Comparison of ENCODE assay signal across 18 cellular contexts in genomic region chr5:95244479-95244878, GRCh38. TPM values are rescaled to one million over a fixed set of nuclear protein-coding genes. Genes with fewer than 3 reads are reported as not detected.
DNase-seq lines count a peak whose midpoint lies in the region; TF ChIP-seq lines count a peak whose summit lies in the region.
"Had no signal": no experiment of that assay in that cellular context is flagged by ENCODE, and none has a peak within 500 bp of the region (broad histone marks: within the 10 kb centered on the region; RNA-seq: fewer than 3 reads in every experiment).

No MANE protein-coding gene starts in this region.

- H2BK120ac ChIP-seq in neuronal stem cell (ENCODE audit: low read depth, low read length): no peak overlapping the region

- H3K4me3 Mint-ChIP-seq in activated T-cell treated with anti-CD3 and anti-CD28 coated beads, Interleukin-2, amount 50 U/mL, for 24 hours: no peak overlapping the region
- H3K4me3 Mint-ChIP-seq: CD4-positive, CD25-positive, alpha-beta regulatory T cell had no signal

- no peaks in the 10 kb centered on the region for H3K36me3 ChIP-seq in neuronal stem cell (replicated peaks in 1 of 2; ENCODE audit: control insufficient read depth in 2 of 2, insufficient read depth in 2 of 2, low read length in 2 of 2)
- H3K36me3 ChIP-seq: BE2C had no signal

- no peak overlapping the region for H3K9ac ChIP-seq in neuronal stem cell (ENCODE audit: low read depth, low read length, poor library complexity)

- WGBS in neuronal stem cell (ENCODE audit: extremely low coverage in 2 of 2, insufficient read length in 2 of 2, insufficient replicate concordance in 1 of 2), 2 donors: no CpG with 5 or more reads among the region's 8 CpGs

- no peak overlapping the region for H3K27ac ChIP-seq in neuronal stem cell (replicated peaks; ENCODE audit: low read length)

- no peak overlapping the region for H3K18ac ChIP-seq in neuronal stem cell (ENCODE audit: low read length)

- no peak overlapping the region for H3K27ac Mint-ChIP-seq in activated T-cell treated with anti-CD3 and anti-CD28 coated beads, Interleukin-2, amount 50 U/mL, for 24 hours
- H3K27ac Mint-ChIP-seq: CD4-positive, CD25-positive, alpha-beta regulatory T cell had no signal

- H3K79me1 ChIP-seq in neuronal stem cell (ENCODE audit: low read depth, low read length): no peaks in the 10 kb centered on the region

- no peak overlapping the region for H3K4ac ChIP-seq in neuronal stem cell (ENCODE audit: low read length)

- H3K4me3 ChIP-seq in neuronal stem cell (ENCODE audit: low read length in 2 of 2): no peak overlapping the region

- no peaks in the 10 kb centered on the region for H3K27me3 ChIP-seq in neuronal stem cell (ENCODE audit: control insufficient read depth in 3 of 3, insufficient read depth in 3 of 3, low read depth in 1 of 3, low read length in 3 of 3)

- no peak overlapping the region for H2BK12ac ChIP-seq in neuronal stem cell (ENCODE audit: low read length)

- no peaks in the 10 kb centered on the region for H3K36me3 Mint-ChIP-seq in activated T-cell treated with anti-CD3 and anti-CD28 coated beads, Interleukin-2, amount 50 U/mL, for 24 hours (ENCODE audit: low read depth)
- H3K36me3 Mint-ChIP-seq: CD4-positive, CD25-positive, alpha-beta regulatory T cell had no signal

- peak overlapping the region; percentile 40 for H2AFZ ChIP-seq in neuronal stem cell (ENCODE audit: low read length)

- H2BK5ac ChIP-seq in neuronal stem cell (ENCODE audit: low read length): no peak overlapping the region

- CTCF ChIA-PET in HEK293T (lab: Yijun Ruan, JAX): no interaction called here

- H3K9me3 Mint-ChIP-seq in activated T-cell treated with anti-CD3 and anti-CD28 coated beads, Interleukin-2, amount 50 U/mL, for 24 hours: no peaks in the 10 kb centered on the region

- POLR2A ChIA-PET in HEK293T (lab: Yijun Ruan, JAX): no interaction called here

- H3K9me3 ChIP-seq in neuronal stem cell (replicated peaks in 1 of 2; ENCODE audit: control insufficient read depth in 2 of 2, insufficient read depth in 1 of 2, low read depth in 1 of 2, low read length in 2 of 2): no peaks in the 10 kb centered on the region
- H3K9me3 ChIP-seq: BE2C had no signal

- H3K4me1 Mint-ChIP-seq in activated T-cell treated with anti-CD3 and anti-CD28 coated beads, Interleukin-2, amount 50 U/mL, for 24 hours (ENCODE audit: low read depth): peaks cover 7% of the 10 kb centered on the region
- H3K4me1 Mint-ChIP-seq: CD4-positive, CD25-positive, alpha-beta regulatory T cell had no signal

- no peak overlapping the region for H4K8ac ChIP-seq in neuronal stem cell (ENCODE audit: low read depth, low read length)

- peak; percentile 6 for DNase-seq in NCI-H2171 treated with DMSO at 0.1 percent for 48 hours (lab: John Stamatoyannopoulos, UW)
- no peak for DNase-seq in NCI-H2171 (lab: John Stamatoyannopoulos, UW)
- peak; percentile 29 for DNase-seq in NCI-H510A (lab: John Stamatoyannopoulos, UW)
- peak; percentile 61 for DNase-seq in SHP77 treated with DMSO at 0.1 percent for 48 hours (lab: John Stamatoyannopoulos, UW)
- no peak for DNase-seq in neuronal stem cell (ENCODE audit: low spot score)
- DNase-seq in activated T-cell treated with anti-CD3 and anti-CD28 coated beads, Interleukin-2, amount 50 U/mL, for 24 hours: no peak
- DNase-seq in HEK293T (ENCODE audit: extremely low spot score): no peak
- no peak for DNase-seq in amygdala (lab: John Stamatoyannopoulos, UW)
- DNase-seq: 8988T; BE2C; CD4-positive, CD25-positive, alpha-beta regulatory T cell; COR-L47; IMR-90; NCI-H1417 treated with DMSO at 0.1 percent for 48 hours; NCI-H2029; NK-92 treated with Interleukin-12 subunit alpha and Interleukin-12 subunit beta, amount 100 ng/mL, for 24 hours; SIG-M5; T-helper 1 cell had no signal

- no peak overlapping the region for H2AK5ac ChIP-seq in neuronal stem cell (ENCODE audit: low read depth, low read length)

- H3K23ac ChIP-seq in neuronal stem cell (ENCODE audit: low read depth, low read length, poor library complexity): no peak overlapping the region

- H2BK15ac ChIP-seq in neuronal stem cell (ENCODE audit: low read length): no peak overlapping the region

- no peak overlapping the region for H3K4me2 ChIP-seq in neuronal stem cell (ENCODE audit: insufficient read depth, low read length, poor library complexity, severe bottlenecking)

- no peak overlapping the region for H3K14ac ChIP-seq in neuronal stem cell (ENCODE audit: low read length)

- peaks cover 11% of the 10 kb centered on the region for H3K27me3 Mint-ChIP-seq in activated T-cell treated with anti-CD3 and anti-CD28 coated beads, Interleukin-2, amount 50 U/mL, for 24 hours
- H3K27me3 Mint-ChIP-seq: CD4-positive, CD25-positive, alpha-beta regulatory T cell had no signal

- no peaks in the 10 kb centered on the region for H3K4me1 ChIP-seq in neuronal stem cell (ENCODE audit: control insufficient read depth in 2 of 2, insufficient read depth in 1 of 2, low read depth in 1 of 2, low read length in 2 of 2)
- H3K4me1 ChIP-seq: BE2C had no signal

- H4K91ac ChIP-seq in neuronal stem cell (ENCODE audit: low read depth, low read length, poor library complexity): no peak overlapping the region

TF ChIP-seq in HEK293T, 16 proteins besides CTCF, POLR2A, EP300 and RAD21:
- TF ChIP-seq BHLHE40 (IDR thresholded peaks at IDR 0.05; ENCODE audit: borderline replicate concordance): no peak
- no peak for TF ChIP-seq FOXM1 (IDR thresholded peaks at IDR 0.05; ENCODE audit: borderline replicate concordance)
- no peak for TF ChIP-seq TARDBP (IDR thresholded peaks at IDR 0.05)
- TF ChIP-seq ARNT (IDR thresholded peaks at IDR 0.05): no peak
- TF ChIP-seq ELF4 (IDR thresholded peaks at IDR 0.05): no peak
- TF ChIP-seq PKNOX1 (IDR thresholded peaks at IDR 0.05): no peak
- no peak for TF ChIP-seq FOXA1 (IDR thresholded peaks at IDR 0.05)
- no peak for TF ChIP-seq ZNF384 (IDR thresholded peaks at IDR 0.05)
- no peak for TF ChIP-seq SUZ12 (IDR thresholded peaks at IDR 0.05)
- no peak for TF ChIP-seq HDGF (IDR thresholded peaks at IDR 0.05; ENCODE audit: borderline replicate concordance)
- TF ChIP-seq L3MBTL2 (conservative IDR thresholded peaks at IDR 0.05): no peak

RNA-seq across cellular contexts. Expression of gene MCTP1, which starts 40.4 kb away (rescaled TPM):
- polyA plus RNA-seq in neuronal stem cell (2013, experiment 1 of 2): 1.2 TPM
- polyA plus RNA-seq in neuronal stem cell (2013, experiment 2 of 2): 1.3 TPM

Comparison
In these comparisons a context has a peak if more than half of its experiments do, and no peak if none do; other contexts are left out.
1. DNase-seq: peak in NCI-H2171 treated with DMSO at 0.1 percent for 48 hours (single experiment), NCI-H510A (single experiment) and SHP77 treated with DMSO at 0.1 percent for 48 hours (single experiment); none in NCI-H2171 (single experiment), neuronal stem cell (single experiment), activated T-cell treated with anti-CD3 and anti-CD28 coated beads, Interleukin-2, amount 50 U/mL, for 24 hours (single experiment), HEK293T (single experiment) and amygdala (0 of 56).